Comparison of ENCODE assay signal across 1 cellular context in genomic region chr9:114082017-114082735, GRCh38.
TF ChIP-seq lines count a peak whose summit lies in the region.

No MANE protein-coding gene starts in this region.

TF ChIP-seq in HepG2, 621 proteins besides CTCF, POLR2A, EP300 and RAD21 (continued from another document and continues in another):
- TF ChIP-seq KLF16 (CRISPR knock-in tag; IDR thresholded peaks at IDR 0.05) (peak in 1 of 2 experiments; percentile 56; a peak in 2 of 4 replicates), MTF2 (CRISPR knock-in tag; IDR thresholded peaks at IDR 0.05; ENCODE audit: borderline replicate concordance) (peak; percentile 56; the same call in 1 of the 2 replicates), DZIP1 (CRISPR knock-in tag; IDR thresholded peaks at IDR 0.05) (no peak), ZIK1 (CRISPR knock-in tag; IDR thresholded peaks at IDR 0.05; ENCODE audit: borderline replicate concordance, low read depth) (peak; percentile 69), PCBP2 (optimal IDR thresholded peaks at IDR 0.05; ENCODE audit: low read depth, low read length, poor library complexity, severe bottlenecking) (no peak), NCOR1 (IDR thresholded peaks at IDR 0.05; ENCODE audit: borderline replicate concordance, low read length) (peak; percentile 63; the same call in 1 of the 2 replicates), TOPORS (CRISPR knock-in tag; IDR thresholded peaks at IDR 0.05) (no peak; the same call in 1 of the 2 replicates), PLSCR1 (CRISPR knock-in tag; IDR thresholded peaks at IDR 0.05; ENCODE audit: borderline replicate concordance) (no peak), KLF11 (CRISPR knock-in tag; IDR thresholded peaks at IDR 0.05) (peak; percentile 61; the same call in 1 of the 2 replicates), MTA1 (CRISPR knock-in tag; IDR thresholded peaks at IDR 0.05; ENCODE audit: borderline replicate concordance) (no peak; the same call in 1 of the 2 replicates), ZNF619 (CRISPR knock-in tag; IDR thresholded peaks at IDR 0.05) (peak; percentile 60; the same call in 1 of the 2 replicates), KAT8 (CRISPR knock-in tag; IDR thresholded peaks at IDR 0.05) (peak; percentile 55; the same call in 1 of the 2 replicates), SMYD3 (CRISPR knock-in tag; IDR thresholded peaks at IDR 0.05) (no peak; the same call in 1 of the 2 replicates), ZNF441 (CRISPR knock-in tag; IDR thresholded peaks at IDR 0.05; ENCODE audit: borderline replicate concordance) (peak; percentile 75), HNRNPK (IDR thresholded peaks at IDR 0.05; ENCODE audit: low read depth, low read length, poor library complexity, severe bottlenecking) (no peak), ZEB1 (IDR thresholded peaks at IDR 0.05; ENCODE audit: insufficient replicate concordance, low read depth) (no peak), BRD4 (CRISPR knock-in tag; IDR thresholded peaks at IDR 0.05) (peak; percentile 60), NFKBIZ (CRISPR knock-in tag; IDR thresholded peaks at IDR 0.05) (peak; percentile 86), LBX2 (CRISPR knock-in tag; IDR thresholded peaks at IDR 0.05; ENCODE audit: borderline replicate concordance) (0 out of 2 replicates have a peak, but pooled peaks have one; percentile 33), RCOR2 (CRISPR knock-in tag; IDR thresholded peaks at IDR 0.05) (no peak; the same call in 1 of the 2 replicates), SYNCRIP (IDR thresholded peaks at IDR 0.05; ENCODE audit: insufficient read depth, low read depth, low read length) (no peak), KDM5A (IDR thresholded peaks at IDR 0.05; ENCODE audit: borderline replicate concordance, low read length) (no peak), MTA3 (CRISPR knock-in tag; IDR thresholded peaks at IDR 0.05) (no peak), ZFP90 (CRISPR knock-in tag; IDR thresholded peaks at IDR 0.05; ENCODE audit: borderline replicate concordance) (peak; percentile 14; the same call in 1 of the 2 replicates), SALL2 (CRISPR knock-in tag; IDR thresholded peaks at IDR 0.05) (peak; percentile 58; the same call in 1 of the 2 replicates), ZNF567 (CRISPR knock-in tag; IDR thresholded peaks at IDR 0.05; ENCODE audit: borderline replicate concordance) (peak; percentile 83; the same call in 1 of the 2 replicates), KLF12 (CRISPR knock-in tag; IDR thresholded peaks at IDR 0.05; ENCODE audit: borderline replicate concordance) (no peak), U2AF1 (optimal IDR thresholded peaks at IDR 0.05; ENCODE audit: low read depth, low read length) (peak; percentile 5), ZNF280D (CRISPR knock-in tag; IDR thresholded peaks at IDR 0.05) (no peak), ZNF598 (CRISPR knock-in tag; IDR thresholded peaks at IDR 0.05; ENCODE audit: borderline replicate concordance) (0 out of 2 replicates have a peak, but pooled peaks have one; percentile 56), FOSL2 (CRISPR knock-in tag; IDR thresholded peaks at IDR 0.05) (peak; percentile 64), ZNF558 (CRISPR knock-in tag; IDR thresholded peaks at IDR 0.05; ENCODE audit: borderline replicate concordance) (no peak), CHD4 (IDR thresholded peaks at IDR 0.05; ENCODE audit: borderline replicate concordance, low read length) (peak; percentile 74; the same call in 1 of the 2 replicates), ZNF232 (CRISPR knock-in tag; IDR thresholded peaks at IDR 0.05; ENCODE audit: borderline replicate concordance) (no peak; the same call in 1 of the 2 replicates), ATF5 (CRISPR knock-in tag; IDR thresholded peaks at IDR 0.05; ENCODE audit: low read depth) (no peak; the same call in 1 of the 2 replicates), ZNF850 (CRISPR knock-in tag; conservative IDR thresholded peaks at IDR 0.05) (no peak), GATAD2A (CRISPR knock-in tag; IDR thresholded peaks at IDR 0.05) (peak; percentile 65; the same call in 1 of the 2 replicates), THYN1 (CRISPR knock-in tag; IDR thresholded peaks at IDR 0.05; ENCODE audit: borderline replicate concordance, low read depth) (no peak), NR0B2 (CRISPR knock-in tag; IDR thresholded peaks at IDR 0.05) (peak; percentile 52; the same call in 1 of the 2 replicates), ZBTB42 (CRISPR knock-in tag; IDR thresholded peaks at IDR 0.05) (no peak), KAT7 (CRISPR knock-in tag; IDR thresholded peaks at IDR 0.05; ENCODE audit: borderline replicate concordance) (peak; percentile 82), GABPA (IDR thresholded peaks at IDR 0.05; ENCODE audit: low read depth, low read length) (no peak), GABPA (CRISPR knock-in tag; IDR thresholded peaks at IDR 0.05; ENCODE audit: low read depth) (no peak), SP4 (CRISPR knock-in tag; IDR thresholded peaks at IDR 0.05) (peak; percentile 82), NFYB (CRISPR knock-in tag; IDR thresholded peaks at IDR 0.05) (peak; percentile 59), ZNF414 (CRISPR knock-in tag; IDR thresholded peaks at IDR 0.05) (0 out of 2 replicates have a peak, but pooled peaks have one; percentile 44), GLI4 (CRISPR knock-in tag; IDR thresholded peaks at IDR 0.05; ENCODE audit: borderline replicate concordance) (peak; percentile 80; the same call in 1 of the 2 replicates), IRF2 (CRISPR knock-in tag; IDR thresholded peaks at IDR 0.05) (peak; percentile 2; the same call in 1 of the 2 replicates), RFX5 (IDR thresholded peaks at IDR 0.05; ENCODE audit: low read depth, low read length) (no peak), ZBTB26 (CRISPR knock-in tag; IDR thresholded peaks at IDR 0.05; ENCODE audit: borderline replicate concordance) (peak; percentile 61; the same call in 1 of the 2 replicates), IKZF5 (CRISPR knock-in tag; IDR thresholded peaks at IDR 0.05) (peak; percentile 73), PRDM4 (CRISPR knock-in tag; IDR thresholded peaks at IDR 0.05; ENCODE audit: borderline replicate concordance) (no peak; the same call in 1 of the 2 replicates), JUND (CRISPR knock-in tag; IDR thresholded peaks at IDR 0.05) (peak; percentile 71), ADNP (CRISPR knock-in tag; IDR thresholded peaks at IDR 0.05) (no peak), ZBTB1 (CRISPR knock-in tag; IDR thresholded peaks at IDR 0.05; ENCODE audit: borderline replicate concordance) (no peak), TEF (CRISPR knock-in tag; IDR thresholded peaks at IDR 0.05) (no peak)
